1 cellular context compared by ENCODE assay signal in the genomic region with DNA sequence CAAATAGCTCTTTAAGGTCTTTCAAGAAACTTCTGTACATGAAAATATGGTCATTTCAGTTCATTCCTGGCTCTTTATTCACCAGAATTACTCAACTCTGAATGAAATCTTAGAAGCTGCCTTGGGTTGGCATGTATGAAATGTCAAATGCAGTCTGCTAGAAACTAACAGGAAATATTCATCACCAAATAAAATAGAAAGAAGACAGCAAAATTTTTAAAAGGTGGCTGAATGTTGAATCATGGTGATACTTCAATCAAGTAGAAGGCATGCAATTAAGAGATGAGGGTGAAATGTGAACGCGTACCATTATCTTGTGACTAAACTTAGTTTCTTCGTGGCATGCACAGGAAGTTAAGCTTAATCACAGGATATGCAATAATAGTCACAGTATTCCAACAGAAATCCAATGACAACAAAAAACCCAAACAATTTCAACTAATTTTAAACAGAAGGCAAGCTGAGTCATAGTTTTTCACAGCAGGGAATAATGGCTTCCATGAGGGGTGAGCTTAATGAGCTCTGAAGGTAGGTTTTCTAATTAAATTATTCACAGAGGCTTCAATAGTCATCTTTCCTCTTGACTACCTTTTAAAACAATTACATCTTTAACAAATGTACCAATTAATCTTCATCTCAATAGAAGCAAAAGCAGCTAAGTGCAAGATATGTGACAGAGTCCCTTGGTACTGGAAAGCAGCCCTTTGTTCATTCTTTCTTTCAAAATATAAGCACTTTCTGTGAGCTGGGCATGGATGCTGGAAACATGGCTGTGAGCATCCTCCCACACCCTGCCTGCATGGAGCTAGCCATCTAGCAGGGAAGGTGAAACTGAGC.
TF ChIP-seq lines count a peak whose summit lies in the region.

No MANE protein-coding gene starts in this region.

TF ChIP-seq in endothelial cell of umbilical vein, 7 proteins besides CTCF, POLR2A, EP300 and RAD21 (continued from another document):
- TF ChIP-seq JUN (IDR thresholded peaks at IDR 0.05; ENCODE audit: borderline replicate concordance, insufficient read depth, insufficient read length, low read depth) (peak; percentile 92), EZH2 (IDR thresholded peaks at IDR 0.05; ENCODE audit: borderline replicate concordance, low read depth, low read length, severe bottlenecking) (no peak), GATA2 (IDR thresholded peaks at IDR 0.05; ENCODE audit: insufficient read depth, insufficient read length, low read depth, low read length) (peak; percentile 54), MYC (IDR thresholded peaks at IDR 0.05; ENCODE audit: low read depth, low read length) (no peak)
